In genomic region chr6:1577146-1577680, GRCh38 we compare ENCODE assay signal across 1 cellular context.
TF ChIP-seq lines count a peak whose summit lies in the region.

No MANE protein-coding gene starts in this region.

TF ChIP-seq in H1, 55 proteins besides CTCF, POLR2A, EP300 and RAD21:
- TF ChIP-seq EGR1 (IDR thresholded peaks at IDR 0.05; ENCODE audit: borderline replicate concordance, low read depth, low read length) (no peak), SRF (IDR thresholded peaks at IDR 0.05; ENCODE audit: low read depth, low read length) (no peak), EZH2 (IDR thresholded peaks at IDR 0.05; ENCODE audit: low read depth, low read length, severe bottlenecking) (no peak), CREB1 (IDR thresholded peaks at IDR 0.05) (no peak), ATF3 (IDR thresholded peaks at IDR 0.05; ENCODE audit: insufficient read depth, low read depth, low read length) (no peak), SP1 (IDR thresholded peaks at IDR 0.05; ENCODE audit: low read depth, low read length) (no peak)
